10 cellular contexts compared by ENCODE assay signal in the genomic region with DNA sequence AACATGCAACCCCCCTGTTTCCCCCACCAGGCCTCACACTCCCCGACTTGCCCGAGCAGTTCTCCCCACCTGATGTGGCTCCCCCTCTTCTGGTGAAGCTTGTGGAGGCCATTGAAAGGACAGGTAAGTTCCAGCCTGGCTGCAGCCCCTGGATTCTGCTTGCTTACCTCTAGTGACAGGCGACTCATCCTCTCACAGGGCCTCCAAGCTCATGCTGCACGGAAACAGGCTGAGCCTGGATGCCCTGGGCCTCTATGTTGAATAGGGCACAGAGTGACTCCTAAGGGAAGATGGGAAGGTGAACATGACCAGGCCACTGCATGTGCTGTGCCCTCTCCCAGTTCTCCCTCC. TPM values are rescaled to one million over a fixed set of nuclear protein-coding genes. Genes with fewer than 3 reads are reported as not detected.
DNase-seq lines count a peak whose midpoint lies in the region; ATAC-seq and TF ChIP-seq lines count a peak whose summit lies in the region.
"Had no signal": no experiment of that assay in that cellular context is flagged by ENCODE, and none has a peak within 500 bp of the region (broad histone marks: within the 10 kb centered on the region; RNA-seq: fewer than 3 reads in every experiment).

No MANE protein-coding gene starts in this region.

- no peak for TF ChIP-seq CTCF in heart left ventricle (IDR thresholded peaks at IDR 0.05)
- no peak for TF ChIP-seq CTCF in lung (IDR thresholded peaks at IDR 0.05; ENCODE audit: control extremely low read depth, extremely low read depth)
- no peak for TF ChIP-seq CTCF in upper lobe of right lung (IDR thresholded peaks at IDR 0.05)

- CTCF ChIA-PET in activated CD8-positive, alpha-beta T cell treated with anti-CD3 and anti-CD28 coated beads, Interleukin-2, amount 10 ng/mL, durations not matched to agents 7 days and 5 days (lab: Charles Lee) = interaction anchor here (0.7 to 2.2 kb wide), 13 partner anchors 8 to 223 kb away, joined by 3 to 7 read pairs (median 3); partner anchors contain the start of gene PIK3R2

- no peaks in the 10 kb centered on the region for H3K27me3 ChIP-seq in heart left ventricle
- no peaks in the 10 kb centered on the region for H3K27me3 ChIP-seq in lung (ENCODE audit: control insufficient read depth, insufficient read depth)
- no peaks in the 10 kb centered on the region for H3K27me3 ChIP-seq in upper lobe of right lung

- no peaks in the 10 kb centered on the region for H3K9me3 Mint-ChIP-seq in activated CD8-positive, alpha-beta T cell treated with anti-CD3 and anti-CD28 coated beads, Interleukin-2, amount 10 ng/mL, durations not matched to agents 7 days and 5 days (ENCODE audit: insufficient read depth)

- ATAC-seq in heart left ventricle (peak in 2 of 4 donors; percentile 17 to 25), Right ventricle myocardium superior (ENCODE audit: poor library complexity) (no peak), lung (ENCODE audit: insufficient read depth, low FRiP score) (no peak), upper lobe of right lung (no peak), GM18858 (IDR thresholded peaks at IDR 0.05; ENCODE audit: unreplicated experiment) (no peak)
- no peak for ATAC-seq in activated CD8-positive, alpha-beta T cell treated with anti-CD3 and anti-CD28 coated beads, Interleukin-2, amount 10 ng/mL, durations not matched to agents 7 days and 5 days

- WGBS in heart left ventricle, 4 donors = 77 to 83% (median 80%) methylated on average over 4 of the region's 4 CpGs
- WGBS in lung, 2 donors = 88 to 91% methylated on average over 4 of the region's 4 CpGs

- H3K27ac ChIP-seq in heart left ventricle = peak overlapping the region in 11 of 12 donors; percentile 74 to 93 (median 84)
- peak overlapping the region; percentile 14 to 42 for H3K27ac ChIP-seq in lung (ENCODE audit: low read depth in 1 of 2, low read length in 1 of 2)
- peak overlapping the region; percentile 17 for H3K27ac ChIP-seq in upper lobe of right lung

- H3K9me3 ChIP-seq in heart left ventricle (no peaks in the 10 kb centered on the region), lung (ENCODE audit: control insufficient read depth in 2 of 2, insufficient read depth in 1 of 2, low read length in 1 of 2) (no peaks in the 10 kb centered on the region), upper lobe of right lung (no peaks in the 10 kb centered on the region)

- peak overlapping the region in 5 of 12 donors; percentile 42 to 61 (median 56) for H3K4me3 ChIP-seq in heart left ventricle
- no peak overlapping the region for H3K4me3 ChIP-seq in lung
- H3K4me3 ChIP-seq in upper lobe of right lung = peak overlapping the region; percentile 42

- H3K27me3 Mint-ChIP-seq in activated CD8-positive, alpha-beta T cell treated with anti-CD3 and anti-CD28 coated beads, Interleukin-2, amount 10 ng/mL, durations not matched to agents 7 days and 5 days (ENCODE audit: low read depth) = no peaks in the 10 kb centered on the region

- H3K36me3 Mint-ChIP-seq in activated CD8-positive, alpha-beta T cell treated with anti-CD3 and anti-CD28 coated beads, Interleukin-2, amount 10 ng/mL, durations not matched to agents 7 days and 5 days (ENCODE audit: low read depth) = peaks cover 2% of the 10 kb centered on the region

- H3K36me3 ChIP-seq in heart left ventricle (peaks cover 0 to 45% (median 34%) of the 10 kb centered on the region in 9 donors), lung (ENCODE audit: control insufficient read depth in 2 of 2, insufficient read depth in 2 of 2, low read length in 2 of 2) (peaks cover under 1 to 16% of the 10 kb centered on the region in 2 donors), upper lobe of right lung (peaks cover 25% of the 10 kb centered on the region)

- POLR2A ChIA-PET in activated CD8-positive, alpha-beta T cell treated with anti-CD3 and anti-CD28 coated beads, Interleukin-2, amount 10 ng/mL, durations not matched to agents 7 days and 5 days (lab: Charles Lee) = interaction anchor here (0.9 to 1.7 kb wide), 2 partner anchors 8 to 70 kb away, joined by 3 to 8 read pairs; partner anchors contain the start of gene PIK3R2

- peak overlapping the region; percentile 70 for H3K27ac Mint-ChIP-seq in activated CD8-positive, alpha-beta T cell treated with anti-CD3 and anti-CD28 coated beads, Interleukin-2, amount 10 ng/mL, durations not matched to agents 7 days and 5 days

- H3K4me1 Mint-ChIP-seq in activated CD8-positive, alpha-beta T cell treated with anti-CD3 and anti-CD28 coated beads, Interleukin-2, amount 10 ng/mL, durations not matched to agents 7 days and 5 days (ENCODE audit: low read depth) = peaks cover 11% of the 10 kb centered on the region

- peaks cover 5 to 48% (median 30%) of the 10 kb centered on the region in 12 donors for H3K4me1 ChIP-seq in heart left ventricle
- peaks cover 0 to 20% of the 10 kb centered on the region in 2 donors for H3K4me1 ChIP-seq in lung (ENCODE audit: control insufficient read depth in 2 of 2, insufficient read depth in 2 of 2, low read length in 2 of 2)
- H3K4me1 ChIP-seq in upper lobe of right lung = peaks cover 34% of the 10 kb centered on the region

- no peak for TF ChIP-seq POLR2A in heart left ventricle (IDR thresholded peaks at IDR 0.05)

- DNase-seq in heart left ventricle (peak in 1 of 5 donors; percentile 17), Right ventricle myocardium superior (no peak), lung (ENCODE audit: low spot score) (no peak), upper lobe of right lung (no peak), 8988T (no peak), dedifferentiated amniotic fluid mesenchymal stem cell (ENCODE audit: extremely low spot score) (no peak)
- no peak for DNase-seq in activated CD8-positive, alpha-beta T cell treated with anti-CD3 and anti-CD28 coated beads, Interleukin-2, amount 10 ng/mL, durations not matched to agents 7 days and 5 days
- DNase-seq: amniotic stem cell, DMS79 had no signal

- H3K4me3 Mint-ChIP-seq in activated CD8-positive, alpha-beta T cell treated with anti-CD3 and anti-CD28 coated beads, Interleukin-2, amount 10 ng/mL, durations not matched to agents 7 days and 5 days = peak overlapping the region; percentile 63

- intact Hi-C loops in heart left ventricle (cut with DNase I) = loop anchor here in 3 of 10 donors (2.0 to 5.0 kb wide), 2 partner anchors 44 to 48 kb away; no protein-coding TSS in a partner anchor
- intact Hi-C loops in Right ventricle myocardium superior (cut with DNase I) = no loop called here
- intact Hi-C loops in upper lobe of right lung (cut with DNase I) = loop anchor here (10.0 kb wide), 1 partner anchor 46 kb away; no protein-coding TSS in a partner anchor

RNA-seq across cellular contexts. Expression of gene PIK3R2, which starts 7.5 kb away (rescaled TPM):
- total RNA-seq in heart left ventricle = 10 to 100 TPM; 17.9 to 28.6 (median 24.6) TPM
- 1 to 10 TPM; 4.0 to 7.1 TPM for polyA plus RNA-seq in heart left ventricle
- 20.8 TPM for total RNA-seq in Right ventricle myocardium superior
- total RNA-seq in activated CD8-positive, alpha-beta T cell treated with anti-CD3 and anti-CD28 coated beads, Interleukin-2, amount 10 ng/mL, durations not matched to agents 7 days and 5 days = 1 to 10 TPM; 7.8 to 9.2 TPM
- 10 to 100 TPM; 22.3 to 36.2 TPM for total RNA-seq in lung
- polyA plus RNA-seq in lung = 10 to 100 TPM in 1 of 2 donors, 1 to 10 TPM in 1; 7.0 to 18.4 TPM
- total RNA-seq in upper lobe of right lung = 24.2 TPM

RNA-seq across cellular contexts. Expression of gene IFI30, which starts 13.2 kb away (rescaled TPM):
- total RNA-seq in heart left ventricle (100 to 1,000 TPM in 2 of 9 donors, 10 to 100 TPM in 4, 1 to 10 TPM in 3; 9.0 to 455 (median 15.2) TPM), Right ventricle myocardium superior (23.1 TPM), lung (100 to 1,000 TPM; 205 to 612 TPM), upper lobe of right lung (554 TPM)
- polyA plus RNA-seq in heart left ventricle (10 to 100 TPM in 1 of 2 donors, 1 to 10 TPM in 1; 8.9 to 27.1 TPM), lung (1,000 to 10,000 TPM in 1 of 2 donors, 100 to 1,000 TPM in 1; 440 to 1,883 TPM)
- total RNA-seq in activated CD8-positive, alpha-beta T cell treated with anti-CD3 and anti-CD28 coated beads, Interleukin-2, amount 10 ng/mL, durations not matched to agents 7 days and 5 days = 10 to 100 TPM; 67.4 to 72.3 TPM

RNA-seq across cellular contexts. Expression of gene MPV17L2, which starts 32.6 kb away (rescaled TPM):
- 10 to 100 TPM; 10.6 to 37.4 (median 14.8) TPM for total RNA-seq in heart left ventricle
- polyA plus RNA-seq in heart left ventricle = 10 to 100 TPM; 24.7 to 59.3 TPM
- total RNA-seq in Right ventricle myocardium superior = 9.4 TPM
- 10 to 100 TPM in 1 of 2 experiments, 1 to 10 TPM in 1; 9.2 to 10.9 TPM for total RNA-seq in activated CD8-positive, alpha-beta T cell treated with anti-CD3 and anti-CD28 coated beads, Interleukin-2, amount 10 ng/mL, durations not matched to agents 7 days and 5 days
- total RNA-seq in lung = 10 to 100 TPM in 1 of 2 donors, 1 to 10 TPM in 1; 3.2 to 13.7 TPM
- polyA plus RNA-seq in lung = 10 to 100 TPM; 22.7 to 28.0 TPM
- total RNA-seq in upper lobe of right lung = 8.2 TPM

RNA-seq across cellular contexts. Expression of gene RAB3A, which starts 43.4 kb away (rescaled TPM):
- total RNA-seq in heart left ventricle = 10 to 100 TPM in 8 of 9 donors, 1 to 10 TPM in 1; 6.9 to 39.2 (median 31.5) TPM
- 10 to 100 TPM; 17.2 to 20.1 TPM for polyA plus RNA-seq in heart left ventricle
- total RNA-seq in Right ventricle myocardium superior = 26.7 TPM
- 1 to 10 TPM; 5.6 to 6.2 TPM for total RNA-seq in activated CD8-positive, alpha-beta T cell treated with anti-CD3 and anti-CD28 coated beads, Interleukin-2, amount 10 ng/mL, durations not matched to agents 7 days and 5 days
- 1 to 10 TPM; 3.1 to 6.7 TPM for total RNA-seq in lung
- polyA plus RNA-seq in lung = 1 to 10 TPM; 1.1 to 1.5 TPM
- 1.9 TPM for total RNA-seq in upper lobe of right lung

Comparison
In these comparisons a context has a peak if more than half of its experiments do, and no peak if none do; other contexts are left out.
1. H3K27ac ChIP-seq: peak in every context shown above with its lines; median percentile 84 in heart left ventricle; 28 in lung; 17 in upper lobe of right lung.